9 cellular contexts compared by ENCODE assay signal in the genomic region with DNA sequence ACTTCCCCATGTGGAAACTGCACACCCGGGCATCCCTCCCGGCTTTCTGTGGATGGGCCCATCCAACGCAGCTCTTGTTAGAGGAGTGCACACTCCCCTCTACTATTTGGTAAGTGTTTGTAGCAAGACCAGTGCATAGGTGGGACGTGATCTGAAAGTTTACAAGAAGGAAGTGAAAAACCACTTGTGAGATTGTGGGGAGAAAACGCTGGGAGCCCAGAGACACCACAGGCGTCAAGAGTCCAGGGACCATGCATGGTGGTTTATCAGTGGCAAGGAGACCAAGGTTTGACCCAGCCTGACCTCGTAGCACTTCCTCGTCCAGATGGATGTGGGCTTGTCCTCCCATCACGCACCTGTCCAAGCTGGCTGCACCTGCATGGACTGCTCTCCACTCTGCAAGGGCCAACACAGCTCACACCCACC. TPM values are rescaled to one million over a fixed set of nuclear protein-coding genes. Genes with fewer than 3 reads are reported as not detected.
DNase-seq lines count a peak whose midpoint lies in the region; ATAC-seq and TF ChIP-seq lines count a peak whose summit lies in the region.
"Had no signal": no experiment of that assay in that cellular context is flagged by ENCODE, and none has a peak within 500 bp of the region (broad histone marks: within the 10 kb centered on the region; RNA-seq: fewer than 3 reads in every experiment).

No MANE protein-coding gene starts in this region.

- H3K9ac ChIP-seq in smooth muscle cell (ENCODE audit: low read depth): no peak overlapping the region

- no peaks in the 10 kb centered on the region for H3K27me3 ChIP-seq in CD4-positive, alpha-beta T cell (ENCODE audit: control insufficient read depth, insufficient read depth, low read length)
- no peaks in the 10 kb centered on the region for H3K27me3 ChIP-seq in smooth muscle cell (ENCODE audit: low read depth)

- no peaks in the 10 kb centered on the region for H3K4me1 ChIP-seq in smooth muscle cell (ENCODE audit: low read depth)

- no peak for TF ChIP-seq CTCF in CD4-positive, alpha-beta T cell (IDR thresholded peaks at IDR 0.05)
- TF ChIP-seq CTCF in smooth muscle cell (IDR thresholded peaks at IDR 0.05; ENCODE audit: borderline replicate concordance, insufficient read depth, poor library complexity, severe bottlenecking): no peak

- H3F3A ChIP-seq in smooth muscle cell (ENCODE audit: low read depth): no peaks in the 10 kb centered on the region

- H3K4me1 Mint-ChIP-seq in CD4-positive, alpha-beta T cell (ENCODE audit: low read depth): peaks cover 73% of the 10 kb centered on the region
- H3K4me1 Mint-ChIP-seq in activated naive CD8-positive, alpha-beta T cell treated with anti-CD3 and anti-CD28 coated beads, Interleukin-2, amount 10 ng/mL, durations not matched to agents 7 days and 5 days: peaks cover 65% of the 10 kb centered on the region

- no peaks in the 10 kb centered on the region for H3K9me3 ChIP-seq in CD4-positive, alpha-beta T cell (ENCODE audit: control insufficient read depth, low read length)
- no peaks in the 10 kb centered on the region for H3K9me3 ChIP-seq in smooth muscle cell (replicated peaks; ENCODE audit: low read depth)

- peak; percentile 11 for ATAC-seq in CD4-positive, alpha-beta T cell (ENCODE audit: poor library complexity)
- ATAC-seq in GM19455 (IDR thresholded peaks at IDR 0.05; ENCODE audit: unreplicated experiment) (peak; percentile 69), HG03442 (IDR thresholded peaks at IDR 0.05; ENCODE audit: unreplicated experiment) (peak; percentile 91), HG03280 (IDR thresholded peaks at IDR 0.05; ENCODE audit: unreplicated experiment) (no peak)
- ATAC-seq in activated naive CD8-positive, alpha-beta T cell treated with anti-CD3 and anti-CD28 coated beads, Interleukin-2, amount 10 ng/mL, durations not matched to agents 7 days and 5 days (ENCODE audit: low read depth): peak; percentile 71

- intact Hi-C loops in CD4-positive, alpha-beta T cell (cut with DNase I, micrococcal nuclease): loop anchor here (2.0 to 5.0 kb wide), 3 partner anchors 36 to 51 kb away; a partner anchor contains a TSS

- peak overlapping the region; percentile 92 for H3K27ac Mint-ChIP-seq in CD4-positive, alpha-beta T cell
- peak overlapping the region; percentile 68 for H3K27ac Mint-ChIP-seq in activated naive CD8-positive, alpha-beta T cell treated with anti-CD3 and anti-CD28 coated beads, Interleukin-2, amount 10 ng/mL, durations not matched to agents 7 days and 5 days

- no peaks in the 10 kb centered on the region for H3K36me3 ChIP-seq in smooth muscle cell (ENCODE audit: low read depth)

- no peak overlapping the region for H3K4me2 ChIP-seq in smooth muscle cell

- 98% methylated on average over 9 of the region's 9 CpGs for WGBS in smooth muscle cell (ENCODE audit: low lambda C conversion rate)

- H2AFZ ChIP-seq in smooth muscle cell (ENCODE audit: low read depth): no peak overlapping the region

- peaks cover 5% of the 10 kb centered on the region for H3K79me2 ChIP-seq in smooth muscle cell (ENCODE audit: low read depth)

- peak in 1 of 10 experiments; percentile 8 for DNase-seq in CD4-positive, alpha-beta T cell
- DNase-seq in activated naive CD8-positive, alpha-beta T cell treated with anti-CD3 and anti-CD28 coated beads, Interleukin-2, amount 10 ng/mL, durations not matched to agents 7 days and 5 days: peak; percentile 47
- DNase-seq in NCI-H187 treated with DMSO at 0.1 percent for 48 hours (lab: John Stamatoyannopoulos, UW) (no peak), smooth muscle cell (lab: John Stamatoyannopoulos, UW; ENCODE audit: unreplicated experiment) (no peak), KG1 (lab: John Stamatoyannopoulos, UW) (no peak)
- DNase-seq: dermis blood vessel endothelial cell had no signal

- peak overlapping the region; percentile 54 for H3K27ac ChIP-seq in CD4-positive, alpha-beta T cell (ENCODE audit: low read depth, low read length)
- no peak overlapping the region for H3K27ac ChIP-seq in smooth muscle cell (ENCODE audit: low read depth)

- no peaks in the 10 kb centered on the region for H3K36me3 Mint-ChIP-seq in CD4-positive, alpha-beta T cell (ENCODE audit: low read depth)
- H3K36me3 Mint-ChIP-seq in activated naive CD8-positive, alpha-beta T cell treated with anti-CD3 and anti-CD28 coated beads, Interleukin-2, amount 10 ng/mL, durations not matched to agents 7 days and 5 days: peaks cover 22% of the 10 kb centered on the region

- CTCF ChIA-PET in CD4-positive, alpha-beta T cell (lab: Charles Lee): no interaction called here

- H3K4me3 ChIP-seq in smooth muscle cell: no peak overlapping the region

- POLR2A ChIA-PET in CD4-positive, alpha-beta T cell (lab: Charles Lee): interaction anchor here (0.6 to 4.3 kb wide), 7 partner anchors 8 to 50 kb away, joined by 3 to 43 read pairs (median 5); a partner anchor contains a TSS
- POLR2A ChIA-PET in activated naive CD8-positive, alpha-beta T cell treated with anti-CD3 and anti-CD28 coated beads, Interleukin-2, amount 10 ng/mL, durations not matched to agents 7 days and 5 days (lab: Charles Lee): interaction anchor here (0.7 to 3.5 kb wide), 4 partner anchors 35 to 50 kb away, joined by 3 to 30 read pairs (median 3); a partner anchor contains a TSS

- no peaks in the 10 kb centered on the region for H3K9me3 Mint-ChIP-seq in CD4-positive, alpha-beta T cell
- no peaks in the 10 kb centered on the region for H3K9me3 Mint-ChIP-seq in activated naive CD8-positive, alpha-beta T cell treated with anti-CD3 and anti-CD28 coated beads, Interleukin-2, amount 10 ng/mL, durations not matched to agents 7 days and 5 days

- H3K4me3 Mint-ChIP-seq in CD4-positive, alpha-beta T cell: peak overlapping the region; percentile 79
- peak overlapping the region; percentile 80 for H3K4me3 Mint-ChIP-seq in activated naive CD8-positive, alpha-beta T cell treated with anti-CD3 and anti-CD28 coated beads, Interleukin-2, amount 10 ng/mL, durations not matched to agents 7 days and 5 days

- H4K20me1 ChIP-seq in smooth muscle cell (ENCODE audit: low read depth): no peaks in the 10 kb centered on the region

- H3K27me3 Mint-ChIP-seq in CD4-positive, alpha-beta T cell: no peaks in the 10 kb centered on the region
- no peaks in the 10 kb centered on the region for H3K27me3 Mint-ChIP-seq in activated naive CD8-positive, alpha-beta T cell treated with anti-CD3 and anti-CD28 coated beads, Interleukin-2, amount 10 ng/mL, durations not matched to agents 7 days and 5 days

RNA-seq across cellular contexts. Expression of a gene that starts 51.6 kb away (rescaled TPM):
- total RNA-seq in CD4-positive, alpha-beta T cell: 10 to 100 TPM; 30.0 to 30.4 TPM
- 10 to 100 TPM; 57.9 to 60.3 TPM for total RNA-seq in activated naive CD8-positive, alpha-beta T cell treated with anti-CD3 and anti-CD28 coated beads, Interleukin-2, amount 10 ng/mL, durations not matched to agents 7 days and 5 days
- 10.6 and 25.7 TPM in 2 replicates for total RNA-seq in smooth muscle cell
- 6.6 and 12.3 TPM in 2 replicates for polyA plus RNA-seq in smooth muscle cell
